ENCODE assay signal across 11 cellular contexts in the genomic region with DNA sequence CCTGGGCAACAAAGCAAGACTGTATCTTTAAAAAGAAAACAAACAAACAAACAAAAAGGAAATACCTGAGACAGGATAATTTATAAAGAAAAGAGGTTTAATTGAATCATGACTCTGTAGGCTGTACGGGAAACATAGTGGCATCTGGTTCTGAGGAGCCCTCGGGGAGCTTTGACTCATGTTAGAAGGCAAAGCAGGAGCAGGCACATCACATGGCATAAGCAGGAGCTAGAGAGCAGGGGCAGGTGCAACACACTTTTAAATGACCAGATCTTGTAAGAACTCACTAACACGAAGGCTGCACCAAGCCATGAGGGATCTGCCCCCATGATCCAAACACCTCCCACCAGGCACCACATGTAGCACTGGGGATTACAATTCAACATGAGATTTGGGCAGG. TPM values are rescaled to one million over a fixed set of nuclear protein-coding genes. Genes with fewer than 3 reads are reported as not detected.
"Had no signal": no experiment of that assay in that cellular context is flagged by ENCODE, and none has a peak within 500 bp of the region (broad histone marks: within the 10 kb centered on the region; RNA-seq: fewer than 3 reads in every experiment).

No MANE protein-coding gene starts in this region.

- H3K27ac Mint-ChIP-seq: GM23338, H9, HFFc6 had no signal

- ATAC-seq: GM23338, HCT116 had no signal

- DNase-seq: GM23248, GOT3, H7, H9, HCEC 1CT, HFFc6 had no signal

- H3K9me3 ChIP-seq: HAP-1 had no signal

- H3K4me3 Mint-ChIP-seq: GM23338, H9, HFFc6 had no signal

- H3K36me3 ChIP-seq: HAP-1 had no signal

- H3K27ac ChIP-seq: GM23248 had no signal

- H3K4me3 ChIP-seq: GM23248, GM23338, HAP-1 had no signal

- H3K4me1 Mint-ChIP-seq: GM23338, H9 had no signal

- H3K4me1 ChIP-seq: HAP-1 had no signal

RNA-seq across cellular contexts. Expression of gene OR10H2, which starts 13.2 kb away (rescaled TPM):
- total RNA-seq: GM23248, GM23338, H1, H4, H7, H9, HFFc6 had no signal

RNA-seq across cellular contexts. Expression of gene OR10H3, which starts 23.1 kb away (rescaled TPM):
- total RNA-seq: GM23248, GM23338, H1, H4, H7, H9, HFFc6 had no signal

RNA-seq across cellular contexts. Expression of gene CYP4F12, which starts 41.8 kb away (rescaled TPM):
- total RNA-seq: GM23248, GM23338, H1, H7, H9, HFFc6 had no signal
